8 cellular contexts compared by ENCODE assay signal in genomic region chrX:20542072-20542471, GRCh38.
"Had no signal": no experiment of that assay in that cellular context is flagged by ENCODE, and none has a peak within 500 bp of the region (broad histone marks: within the 10 kb centered on the region; RNA-seq: fewer than 3 reads in every experiment).

No MANE protein-coding gene starts in this region.

- FAIRE-seq: G401.6, GM12878, GM12891, GM12892, GM18507, GM19239 had no signal

- DNase-seq: GDM1, GF-D8 had no signal

- ATAC-seq: GM12878 had no signal

- H3K4me3 ChIP-seq: GM12878 had no signal
